Comparison of ENCODE assay signal across 8 cellular contexts in the genomic region with DNA sequence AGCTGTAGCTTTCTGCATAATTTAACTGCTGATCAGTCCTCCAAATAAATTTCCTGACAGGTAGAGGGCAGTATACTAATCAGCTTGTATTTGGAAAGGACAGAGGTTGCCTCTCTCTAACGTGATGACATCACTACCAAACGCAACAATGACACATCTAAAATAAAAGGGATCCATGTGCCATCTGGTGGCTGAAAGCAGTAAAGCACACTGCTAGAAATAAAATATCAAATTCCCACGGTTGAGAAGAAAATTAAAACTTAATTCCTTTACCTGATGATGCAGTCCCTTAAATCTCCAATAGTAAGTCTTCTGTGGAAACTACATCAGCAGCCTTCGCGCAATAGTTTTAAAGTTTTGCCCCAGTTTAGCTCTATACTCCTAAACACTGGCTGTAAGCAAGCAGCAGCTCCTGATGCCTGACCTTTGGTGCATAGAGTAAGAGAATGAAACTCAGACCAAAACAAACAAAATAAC. TPM values are rescaled to one million over a fixed set of nuclear protein-coding genes. Genes with fewer than 3 reads are reported as not detected.
DNase-seq lines count a peak whose midpoint lies in the region; ATAC-seq and TF ChIP-seq lines count a peak whose summit lies in the region.

No MANE protein-coding gene starts in this region.

- CTCF ChIA-PET in CD8-positive, alpha-beta T cell (lab: Charles Lee), result interaction anchor here (0.6 to 2.6 kb wide), 49 partner anchors 8 to 480 kb away, joined by 3 to 25 read pairs (median 4); a partner anchor contains a TSS

- H3K27me3 ChIP-seq in CD8-positive, alpha-beta T cell (ENCODE audit: insufficient read depth, low read length), result no peaks in the 10 kb centered on the region
- H3K27me3 ChIP-seq in lower lobe of right lung (ENCODE audit: low read depth), result no peaks in the 10 kb centered on the region

- peaks cover 44% of the 10 kb centered on the region for H3K36me3 ChIP-seq in CD8-positive, alpha-beta T cell (ENCODE audit: insufficient read depth, low read length)
- H3K36me3 ChIP-seq in lower lobe of right lung, result peaks cover 49% of the 10 kb centered on the region

- H3K27ac Mint-ChIP-seq in CD8-positive, alpha-beta T cell, result peak overlapping the region; percentile 78

- H3K27ac ChIP-seq in CD8-positive, alpha-beta T cell (ENCODE audit: low read depth, low read length), result no peak overlapping the region
- H3K27ac ChIP-seq in lower lobe of right lung, result peak overlapping the region; percentile 66

- H3K4me1 Mint-ChIP-seq in CD8-positive, alpha-beta T cell (ENCODE audit: low read depth), result peaks cover 33% of the 10 kb centered on the region

- H3K27me3 Mint-ChIP-seq in CD8-positive, alpha-beta T cell (ENCODE audit: low read depth), result no peaks in the 10 kb centered on the region

- no peaks in the 10 kb centered on the region for H3K9me3 Mint-ChIP-seq in CD8-positive, alpha-beta T cell

- no peak overlapping the region for H3K4me3 ChIP-seq in CD8-positive, alpha-beta T cell (ENCODE audit: low read depth, low read length)
- H3K4me3 ChIP-seq in lower lobe of right lung, result no peak overlapping the region

- no peak overlapping the region for H3K4me3 Mint-ChIP-seq in CD8-positive, alpha-beta T cell

- intact Hi-C loops in CD8-positive, alpha-beta T cell (cut with DNase I, micrococcal nuclease), result loop anchor here (1.0 to 10.0 kb wide), 11 partner anchors 51 to 869 kb away; a partner anchor contains a TSS
- intact Hi-C loops in lower lobe of right lung (cut with DNase I), result no loop called here

- no peaks in the 10 kb centered on the region for H3K9me3 ChIP-seq in CD8-positive, alpha-beta T cell (ENCODE audit: low read length)
- no peaks in the 10 kb centered on the region for H3K9me3 ChIP-seq in lower lobe of right lung

- POLR2A ChIA-PET in CD8-positive, alpha-beta T cell (lab: Charles Lee), result interaction anchor here (0.5 to 2.0 kb wide), 8 partner anchors 22 to 853 kb away, joined by 3 to 18 read pairs (median 3); a partner anchor contains a TSS

- H3K4me1 ChIP-seq in CD8-positive, alpha-beta T cell (ENCODE audit: insufficient read depth, low read length), result no peaks in the 10 kb centered on the region
- peaks cover 25% of the 10 kb centered on the region for H3K4me1 ChIP-seq in lower lobe of right lung

- peaks cover 84% of the 10 kb centered on the region for H3K36me3 Mint-ChIP-seq in CD8-positive, alpha-beta T cell

- DNase-seq in CD8-positive, alpha-beta T cell, result peak; percentile 17 to 74 (median 59)
- peak; percentile 84 to 93 for DNase-seq in NCI-H524 (lab: John Stamatoyannopoulos, UW)
- peak; percentile 72 for DNase-seq in activated CD4-positive, alpha-beta T cell treated with anti-CD3 and anti-CD28 coated beads for 48 hours
- peak; percentile 96 to 97 for DNase-seq in dermis microvascular lymphatic vessel endothelial cell (ENCODE audit: low read depth in 2 of 2)
- DNase-seq in lower lobe of right lung, result no peak
- peak; percentile 8 to 37 (median 27) for DNase-seq in stimulated activated CD4-positive, alpha-beta T cell treated with anti-CD3 and anti-CD28 coated beads, TNF-alpha, amount 100 ng/mL, for 48 hours (ENCODE audit: low read depth in 3 of 3)

- peak; percentile 98 for ATAC-seq in CD8-positive, alpha-beta T cell
- ATAC-seq in GM19438 (IDR thresholded peaks at IDR 0.05; ENCODE audit: low read depth, unreplicated experiment) (peak; percentile 95), HG03521 (IDR thresholded peaks at IDR 0.05; ENCODE audit: unreplicated experiment) (peak; percentile 93), lower lobe of right lung (peak; percentile 54 to 91)

- TF ChIP-seq CTCF in CD8-positive, alpha-beta T cell (IDR thresholded peaks at IDR 0.05), result peak; percentile 92
- peak; percentile 95 for TF ChIP-seq CTCF in lower lobe of right lung (IDR thresholded peaks at IDR 0.05)

RNA-seq across cellular contexts. Expression of a gene that starts 54.5 kb away (rescaled TPM):
- total RNA-seq in CD8-positive, alpha-beta T cell, result 100 to 1,000 TPM; 155 to 166 TPM
- total RNA-seq in dermis microvascular lymphatic vessel endothelial cell (41.1 and 43.0 TPM in 2 replicates), lower lobe of right lung (118 TPM)
